29 cellular contexts compared by ENCODE assay signal in the genomic region with DNA sequence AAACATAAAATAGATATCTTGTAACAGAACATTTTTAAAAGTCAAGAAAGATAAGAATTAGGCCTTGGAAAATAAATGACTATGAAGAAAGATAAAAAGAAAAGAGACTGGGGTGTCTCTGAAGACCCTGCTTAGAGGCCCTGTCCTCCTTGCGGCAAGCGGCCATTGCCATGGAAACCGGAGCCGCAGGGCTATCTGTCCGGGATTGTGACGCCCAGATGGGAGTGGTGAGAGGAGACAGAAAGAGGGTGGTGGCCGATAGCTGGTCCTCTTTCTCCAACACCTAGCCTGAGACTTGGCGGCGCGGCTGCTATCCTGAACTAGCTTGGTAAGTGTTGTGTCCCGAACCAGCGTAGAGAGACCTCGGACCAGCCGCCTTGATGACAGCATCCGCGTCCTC. TPM values are rescaled to one million over a fixed set of nuclear protein-coding genes. Genes with fewer than 3 reads are reported as not detected.
"Had no signal": no experiment of that assay in that cellular context is flagged by ENCODE, and none has a peak within 500 bp of the region (broad histone marks: within the 10 kb centered on the region; RNA-seq: fewer than 3 reads in every experiment).

TSS of gene DUSP21 (plus strand) at position 269 of the 400 bp plus-strand sequence. CDS start at position 381, 112 bp downstream.

- H3K9me3 Mint-ChIP-seq: activated naive CD4-positive, alpha-beta T cell treated with anti-CD3 and anti-CD28 coated beads, Interleukin-2, amount 50 U/mL, for 72 hours; activated naive CD8-positive, alpha-beta T cell treated with anti-CD3 and anti-CD28 coated beads, Interleukin-2, amount 50 U/mL, for 24 hours; activated T-cell treated with anti-CD3 and anti-CD28 coated beads, Interleukin-2, amount 50 U/mL, for 24 hours; activated T-helper 1 cell treated with anti-CD3 and anti-CD28 coated beads, Interleukin-12 subunit alpha, Interleukin-12 subunit beta, Interleukin-2, Interleukin-4 antibody, amounts not matched to agents 30 ng/mL and 10 ng/mL and 1 ng/mL, durations not matched to agents 14 hours and 24 hours and 36 hours; T-helper 1 cell treated with Interleukin-12 subunit alpha and Interleukin-12 subunit beta and Interleukin-4 antibody, amounts not matched to agents 30 μg/mL and 1 μg/mL, for 36 hours; WTC11 had no signal

- H3K27me3 Mint-ChIP-seq: activated CD8-positive, alpha-beta memory T cell treated with anti-CD3 and anti-CD28 coated beads, Interleukin-2, amount 10 ng/mL, durations not matched to agents 7 days and 5 days; activated naive CD8-positive, alpha-beta T cell treated with anti-CD3 and anti-CD28 coated beads, Interleukin-2, amount 50 U/mL, for 24 hours; activated T-cell treated with anti-CD3 and anti-CD28 coated beads, Interleukin-2, amount 50 U/mL, for 24 hours; brain had no signal

- H3K4me3 ChIP-seq: ascending aorta, cardiac muscle cell had no signal

- H3K27me3 ChIP-seq: ascending aorta, cardiac muscle cell had no signal

- H3K27ac Mint-ChIP-seq: activated CD8-positive, alpha-beta memory T cell treated with anti-CD3 and anti-CD28 coated beads, Interleukin-2, amount 10 ng/mL, durations not matched to agents 7 days and 5 days; activated CD8-positive, alpha-beta T cell treated with anti-CD3 and anti-CD28 coated beads, Interleukin-2, amount 10 ng/mL, durations not matched to agents 7 days and 5 days; activated naive CD4-positive, alpha-beta T cell treated with anti-CD3 and anti-CD28 coated beads, Interleukin-2, amount 50 U/mL, for 72 hours; activated naive CD8-positive, alpha-beta T cell treated with anti-CD3 and anti-CD28 coated beads, Interleukin-2, amount 50 U/mL, for 24 hours; activated T-cell treated with anti-CD3 and anti-CD28 coated beads, Interleukin-2, amount 50 U/mL, for 24 hours; activated T-helper 1 cell treated with anti-CD3 and anti-CD28 coated beads, Interleukin-12 subunit alpha, Interleukin-12 subunit beta, Interleukin-2, Interleukin-4 antibody, amounts not matched to agents 30 ng/mL and 10 ng/mL and 1 ng/mL, durations not matched to agents 14 hours and 24 hours and 36 hours; brain; T-helper 1 cell treated with Interleukin-12 subunit alpha and Interleukin-12 subunit beta and Interleukin-4 antibody, amounts not matched to agents 30 μg/mL and 1 μg/mL, for 36 hours; WTC11 had no signal

- H3K4me1 Mint-ChIP-seq: activated CD8-positive, alpha-beta memory T cell treated with anti-CD3 and anti-CD28 coated beads, Interleukin-2, amount 10 ng/mL, durations not matched to agents 7 days and 5 days; activated naive CD8-positive, alpha-beta T cell treated with anti-CD3 and anti-CD28 coated beads, Interleukin-2, amount 50 U/mL, for 24 hours; brain; WTC11 had no signal

- H3K36me3 Mint-ChIP-seq: activated CD8-positive, alpha-beta memory T cell treated with anti-CD3 and anti-CD28 coated beads, Interleukin-2, amount 10 ng/mL, durations not matched to agents 7 days and 5 days; activated naive CD4-positive, alpha-beta T cell treated with anti-CD3 and anti-CD28 coated beads, Interleukin-2, amount 50 U/mL, for 72 hours; brain; WTC11 had no signal

- DNase-seq: activated CD4-positive, alpha-beta T cell treated with anti-CD3 and anti-CD28 coated beads for 48 hours; activated CD4-positive, alpha-beta T cell treated with anti-CD3 and anti-CD28 coated beads, Interleukin-2, amount 50 U/mL, for 4 hours; activated CD4-positive, CD25-positive, alpha-beta regulatory T cell treated with anti-CD3 and anti-CD28 coated beads, Interleukin-2, amount 50 U/mL, for 72 hours; activated CD8-positive, alpha-beta memory T cell treated with anti-CD3 and anti-CD28 coated beads, Interleukin-2, amount 10 ng/mL, durations not matched to agents 7 days and 5 days; activated CD8-positive, alpha-beta T cell treated with anti-CD3 and anti-CD28 coated beads, Interleukin-2, amount 10 ng/mL, durations not matched to agents 7 days and 5 days; activated effector memory CD4-positive, alpha-beta T cell treated with Interleukin-2 at 50 U/mL for 16 hours; activated naive CD4-positive, alpha-beta T cell; activated naive CD8-positive, alpha-beta T cell treated with anti-CD3 and anti-CD28 coated beads, Interleukin-2, amount 50 U/mL, for 24 hours; activated T-cell treated with anti-CD3 and anti-CD28 coated beads, Interleukin-2, amount 50 U/mL, for 24 hours; amniotic stem cell; Karpas-422; MM.1S; NCI-H1105; NCI-H1436; NCI-H1694 treated with DMSO at 0.1 percent for 48 hours; NCI-H2029 treated with DMSO at 0.1 percent for 48 hours; NCI-H510A treated with DMSO at 0.1 percent for 48 hours; NCI-H69; RPMI8226; SHP77 had no signal

- H3K4me3 Mint-ChIP-seq: activated CD8-positive, alpha-beta memory T cell treated with anti-CD3 and anti-CD28 coated beads, Interleukin-2, amount 10 ng/mL, durations not matched to agents 7 days and 5 days; activated CD8-positive, alpha-beta T cell treated with anti-CD3 and anti-CD28 coated beads, Interleukin-2, amount 10 ng/mL, durations not matched to agents 7 days and 5 days; activated naive CD8-positive, alpha-beta T cell treated with anti-CD3 and anti-CD28 coated beads, Interleukin-2, amount 50 U/mL, for 24 hours; activated T-cell treated with anti-CD3 and anti-CD28 coated beads, Interleukin-2, amount 50 U/mL, for 24 hours; activated T-helper 1 cell treated with anti-CD3 and anti-CD28 coated beads, Interleukin-12 subunit alpha, Interleukin-12 subunit beta, Interleukin-2, Interleukin-4 antibody, amounts not matched to agents 30 ng/mL and 10 ng/mL and 1 ng/mL, durations not matched to agents 14 hours and 24 hours and 36 hours; brain; T-helper 1 cell treated with Interleukin-12 subunit alpha and Interleukin-12 subunit beta and Interleukin-4 antibody, amounts not matched to agents 30 μg/mL and 1 μg/mL, for 36 hours; WTC11 had no signal

- H3K4me1 ChIP-seq: ascending aorta had no signal

- ATAC-seq: activated CD8-positive, alpha-beta memory T cell treated with anti-CD3 and anti-CD28 coated beads, Interleukin-2, amount 10 ng/mL, durations not matched to agents 7 days and 5 days; activated CD8-positive, alpha-beta T cell treated with anti-CD3 and anti-CD28 coated beads, Interleukin-2, amount 10 ng/mL, durations not matched to agents 7 days and 5 days; activated naive CD4-positive, alpha-beta T cell treated with anti-CD3 and anti-CD28 coated beads, Interleukin-2, amount 50 U/mL, for 72 hours; activated naive CD8-positive, alpha-beta T cell treated with anti-CD3 and anti-CD28 coated beads, Interleukin-2, amount 50 U/mL, for 24 hours; Panc1; WTC11 had no signal

- H3K9me3 ChIP-seq: ascending aorta had no signal

- H3K27ac ChIP-seq: ascending aorta, cardiac muscle cell had no signal

- H3K36me3 ChIP-seq: ascending aorta, cardiac muscle cell had no signal

RNA-seq across cellular contexts. Expression of gene DUSP21, which starts in this region (rescaled TPM):
- total RNA-seq: activated CD8-positive, alpha-beta memory T cell treated with anti-CD3 and anti-CD28 coated beads, Interleukin-2, amount 10 ng/mL, durations not matched to agents 7 days and 5 days; activated CD8-positive, alpha-beta T cell treated with anti-CD3 and anti-CD28 coated beads, Interleukin-2, amount 10 ng/mL, durations not matched to agents 7 days and 5 days; activated naive CD4-positive, alpha-beta T cell treated with anti-CD3 and anti-CD28 coated beads, Interleukin-2, amount 50 U/mL, for 72 hours; activated T-helper 1 cell treated with anti-CD3 and anti-CD28 coated beads, Interleukin-12 subunit alpha, Interleukin-12 subunit beta, Interleukin-2, Interleukin-4 antibody, amounts not matched to agents 30 ng/mL and 10 ng/mL and 1 ng/mL, durations not matched to agents 14 hours and 24 hours and 36 hours; ascending aorta; cardiac muscle cell; SK-MEL-5; WTC11 had no signal
- polyA plus RNA-seq: cardiac muscle cell had no signal
